8 cellular contexts compared by ENCODE assay signal in the genomic region with DNA sequence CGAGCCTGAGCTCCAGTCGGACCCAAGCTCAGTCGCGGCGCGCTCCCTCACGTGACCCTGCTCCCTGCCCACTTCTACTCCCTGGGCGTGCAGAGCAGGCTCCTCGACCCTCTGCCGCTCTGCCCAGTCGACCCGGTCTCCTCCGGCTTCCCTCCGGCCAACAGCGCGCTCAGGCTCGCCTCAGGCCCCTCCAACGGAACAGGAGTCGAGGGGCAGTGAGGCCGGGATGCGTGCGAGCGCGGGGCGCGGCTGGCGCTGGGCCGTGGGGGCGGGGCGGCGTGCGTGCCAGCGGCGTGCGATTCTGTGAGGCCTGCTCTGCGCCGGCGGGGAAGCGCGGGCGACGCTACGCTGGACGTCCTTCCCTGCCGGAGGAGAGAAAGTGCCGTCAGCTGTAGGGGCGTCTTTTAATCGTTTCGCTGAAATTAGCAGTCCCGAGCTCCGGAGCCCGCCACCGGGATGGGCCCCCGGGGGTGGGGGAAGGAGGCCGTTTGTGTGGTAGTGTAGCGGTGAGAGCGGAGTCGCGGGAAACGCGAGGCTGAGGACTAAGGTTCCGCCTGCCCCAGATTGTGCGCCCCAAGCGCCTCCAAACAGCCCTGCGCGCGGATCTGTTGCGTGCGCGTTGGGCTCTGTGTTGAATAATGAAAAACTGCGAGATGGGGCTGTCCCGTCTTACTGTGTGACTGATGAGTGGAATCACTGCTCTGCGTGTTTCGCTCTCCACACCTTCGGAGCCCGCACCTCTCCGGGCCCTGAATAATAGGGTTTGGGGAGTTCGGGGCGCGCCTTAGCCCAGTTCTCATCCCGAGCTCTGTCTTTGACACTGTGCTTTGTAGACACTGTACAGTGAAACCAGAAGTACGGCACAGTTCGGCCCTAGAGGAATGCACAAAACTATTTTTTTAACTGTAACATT. TPM values are rescaled to one million over a fixed set of nuclear protein-coding genes. Genes with fewer than 3 reads are reported as not detected.
A peak's percentile ranks its signal among the peaks of the same experiment; 100 is the strongest.
DNase-seq lines count a peak whose midpoint lies in the region; ATAC-seq and TF ChIP-seq lines count a peak whose summit lies in the region.

A gene with protein sequence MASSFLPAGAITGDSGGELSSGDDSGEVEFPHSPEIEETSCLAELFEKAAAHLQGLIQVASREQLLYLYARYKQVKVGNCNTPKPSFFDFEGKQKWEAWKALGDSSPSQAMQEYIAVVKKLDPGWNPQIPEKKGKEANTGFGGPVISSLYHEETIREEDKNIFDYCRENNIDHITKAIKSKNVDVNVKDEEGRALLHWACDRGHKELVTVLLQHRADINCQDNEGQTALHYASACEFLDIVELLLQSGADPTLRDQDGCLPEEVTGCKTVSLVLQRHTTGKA (minus strand): TSS at position 217 of the 913 bp plus-strand sequence. CDS start 311 bp downstream, outside the sequence.

- H3K79me2 ChIP-seq in PC-9 (ENCODE audit: low read depth), result peaks cover 45% of the 10 kb centered on the region

- POLR2A ChIA-PET in PC-9 (lab: Charles Lee; ENCODE audit: unreplicated experiment), result interaction anchor here (0.5 to 1.3 kb wide), 4 partner anchors 20 to 586 kb away, joined by 3 to 14 read pairs (median 8); a partner anchor contains a TSS

- peaks cover 27% of the 10 kb centered on the region for H3K4me1 ChIP-seq in PC-9 (replicated peaks; ENCODE audit: insufficient read depth)
- no peaks in the 10 kb centered on the region for H3K4me1 ChIP-seq in esophagus (ENCODE audit: control insufficient read depth in 2 of 2, insufficient read depth in 2 of 2, low read length in 1 of 2)
- peaks cover 22% of the 10 kb centered on the region for H3K4me1 ChIP-seq in muscle layer of colon (ENCODE audit: insufficient read depth, low read length)

- H3K4me3 ChIP-seq in PC-9 (peak within 1 kb of the TSS; percentile 94), esophagus (ENCODE audit: low read depth in 1 of 2, low read length in 2 of 2) (peak within 1 kb of the TSS; percentile 91 to 94), muscle layer of colon (ENCODE audit: low read depth in 1 of 2, low read length in 2 of 2) (peak within 1 kb of the TSS; percentile 97 to 99)

- H3K9ac ChIP-seq in muscle layer of colon (ENCODE audit: low read length), result peak within 1 kb of the TSS; percentile 93

- H3K9me2 ChIP-seq in PC-9 (ENCODE audit: insufficient read depth), result no peaks in the 10 kb centered on the region

- no peaks in the 10 kb centered on the region for H3K9me3 ChIP-seq in PC-9 (ENCODE audit: insufficient read depth, low read depth)
- H3K9me3 ChIP-seq in esophagus (ENCODE audit: control insufficient read depth in 2 of 2, insufficient read depth in 1 of 2, low read depth in 1 of 2, low read length in 1 of 2), result no peaks in the 10 kb centered on the region
- H3K9me3 ChIP-seq in muscle layer of colon (ENCODE audit: low read length), result no peaks in the 10 kb centered on the region

- intact Hi-C loops in PC-9 (cut with micrococcal nuclease; ENCODE audit: unreplicated experiment), result loop anchor here (5.0 to 10.0 kb wide), 3 partner anchors 575 to 1682 kb away; no protein-coding TSS in a partner anchor

- DNase-seq in DMS53 treated with DMSO at 0.1 percent for 48 hours (lab: John Stamatoyannopoulos, UW; ENCODE audit: unreplicated experiment), result peak; percentile 86
- DNase-seq in HuH-7.5 (ENCODE audit: low spot score), result peak; percentile 79
- DNase-seq in PC-9, result peak; percentile 71 to 85
- DNase-seq in activated T-cell treated with anti-CD3 and anti-CD28 coated beads, Interleukin-2, amount 50 U/mL, for 1 hour, result peak; percentile 90
- peak; percentile 75 for DNase-seq in stimulated activated CD8-positive, alpha-beta memory T cell treated with anti-CD3 and anti-CD28 coated beads, Interleukin-7, amount 100 ng/mL, for 24 hours (ENCODE audit: low read depth)

- CTCF ChIA-PET in PC-9 (lab: Charles Lee), result interaction anchor here (0.6 to 1.3 kb wide), 4 partner anchors 10 to 1687 kb away, joined by 3 to 7 read pairs (median 4); no protein-coding TSS in a partner anchor

- peaks cover 23% of the 10 kb centered on the region for H3F3A ChIP-seq in PC-9 (ENCODE audit: insufficient read depth, low read depth)

- BruUV-seq in PC-9 (replicated peaks; lab: Mats Ljungman, UMichigan), result TSS peak; percentile 67

- ATAC-seq in GM21528 (IDR thresholded peaks at IDR 0.05; ENCODE audit: low FRiP score, unreplicated experiment), result peak; percentile 88

- H4K20me1 ChIP-seq in PC-9 (ENCODE audit: insufficient read depth), result peaks cover 25% of the 10 kb centered on the region; the same call in 1 of the 2 replicates

- peak within 1 kb of the TSS; percentile 87 for H3K4me2 ChIP-seq in PC-9

- 0 out of 2 replicates have a peak, but pooled peaks have one; percentile 16 for TF ChIP-seq CTCF in PC-9 (conservative IDR thresholded peaks at IDR 0.05)

- 1% methylated on average over 82 to 83 of the region's 83 CpGs for WGBS in esophagus, 2 donors

- H3K27me3 ChIP-seq in PC-9 (ENCODE audit: insufficient read depth, low read depth), result no peaks in the 10 kb centered on the region
- no peaks in the 10 kb centered on the region for H3K27me3 ChIP-seq in esophagus (ENCODE audit: control insufficient read depth in 1 of 2, insufficient read depth in 2 of 2, low read length in 2 of 2)
- H3K27me3 ChIP-seq in muscle layer of colon (ENCODE audit: control insufficient read depth in 1 of 2, insufficient read depth in 2 of 2, low read length in 2 of 2), result no peaks in the 10 kb centered on the region

- peaks cover 18% of the 10 kb centered on the region; the same call in 1 of the 2 replicates for H3K36me3 ChIP-seq in PC-9 (ENCODE audit: low read depth)
- H3K36me3 ChIP-seq in esophagus (ENCODE audit: control insufficient read depth in 2 of 2, insufficient read depth in 2 of 2, low read length in 1 of 2), result no peaks in the 10 kb centered on the region
- H3K36me3 ChIP-seq in muscle layer of colon (ENCODE audit: insufficient read depth, low read length), result no peaks in the 10 kb centered on the region

- H2AFZ ChIP-seq in PC-9, result peak within 1 kb of the TSS; percentile 87

- H3K27ac ChIP-seq in PC-9 (peak within 1 kb of the TSS; percentile 88), esophagus (ENCODE audit: low read depth in 2 of 2, low read length in 1 of 2) (peak within 1 kb of the TSS; percentile 94), muscle layer of colon (ENCODE audit: low read depth, low read length) (peak within 1 kb of the TSS; percentile 98)

RNA-seq across cellular contexts. Expression of the gene that starts here (rescaled TPM):
- 52.2 and 61.0 TPM in 2 replicates for total RNA-seq in PC-9 (2021)
- 10 to 100 TPM; 20.4 to 23.0 TPM for polyA plus RNA-seq in esophagus

Comparison
In these comparisons a context has a peak if more than half of its experiments do, and no peak if none do; other contexts are left out.
1. Peak in every context shown above with its lines: DNase-seq, ATAC-seq, H3K4me3 ChIP-seq and H3K27ac ChIP-seq.